25 cellular contexts compared by ENCODE assay signal in the genomic region with DNA sequence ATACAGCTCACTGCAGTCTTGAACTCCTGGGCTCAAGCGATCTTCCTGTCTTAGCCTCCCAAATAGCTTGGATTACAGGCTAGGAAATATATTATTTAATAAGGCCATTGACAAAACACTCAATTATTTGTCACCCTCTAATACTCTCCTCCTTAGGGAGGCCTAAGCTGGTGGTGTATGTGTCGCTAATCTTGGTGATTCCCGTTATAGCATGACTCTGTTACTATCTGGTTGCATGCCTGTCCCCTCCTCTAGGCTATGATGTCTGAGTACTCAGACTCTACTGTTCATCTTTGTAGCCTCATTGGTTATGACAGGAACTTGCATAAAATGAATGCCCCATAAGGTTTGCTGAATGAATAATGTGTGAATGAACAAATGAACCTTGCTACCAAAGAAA.
"Had no signal": no experiment of that assay in that cellular context is flagged by ENCODE, and none has a peak within 500 bp of the region (broad histone marks: within the 10 kb centered on the region; RNA-seq: fewer than 3 reads in every experiment).

No MANE protein-coding gene starts in this region.

- H3K27ac Mint-ChIP-seq: activated CD4-positive, alpha-beta memory T cell treated with anti-CD3 and anti-CD28 coated beads, Interleukin-2, amount 10 ng/mL, durations not matched to agents 7 days and 5 days; activated CD4-positive, alpha-beta T cell treated with anti-CD3 and anti-CD28 coated beads, Interleukin-2, amount 10 ng/mL, durations not matched to agents 7 days and 5 days; activated naive CD8-positive, alpha-beta T cell; activated T-helper 17 cell treated with anti-CD3 and anti-CD28 coated beads, Interleukin-2, amount 50 U/mL, for 72 hours; effector memory CD8-positive, alpha-beta T cell; WTC11 had no signal

- ATAC-seq: activated T-cell treated with anti-CD3 and anti-CD28 coated beads, Interleukin-2, amount 50 U/mL, for 4 hours; activated T-helper 17 cell treated with anti-CD3 and anti-CD28 coated beads, Interleukin-2, amount 50 U/mL, for 72 hours; effector memory CD8-positive, alpha-beta T cell; gastroesophageal sphincter; WTC11 had no signal

- DNase-seq: activated CD4-positive, alpha-beta memory T cell treated with anti-CD3 and anti-CD28 coated beads, Interleukin-2, amount 10 ng/mL, durations not matched to agents 7 days and 5 days; activated CD4-positive, alpha-beta T cell treated with anti-CD3 and anti-CD28 coated beads for 1 hour; activated CD4-positive, alpha-beta T cell treated with anti-CD3 and anti-CD28 coated beads for 4 hours; activated CD4-positive, alpha-beta T cell treated with anti-CD3 and anti-CD28 coated beads, Interleukin-2, amount 10 ng/mL, durations not matched to agents 7 days and 5 days; activated CD4-positive, alpha-beta T cell treated with anti-CD3 and anti-CD28 coated beads, Interleukin-2, amount 50 U/mL, for 4 hours; activated CD8-positive, alpha-beta memory T cell treated with anti-CD3 and anti-CD28 coated beads for 24 hours; activated effector memory CD4-positive, alpha-beta T cell treated with Interleukin-2 at 50 U/mL for 16 hours; activated gamma-delta T cell treated with Interleukin-2 at 50 U/mL for 16 hours; activated naive CD4-positive, alpha-beta T cell treated with anti-CD3 and anti-CD28 coated beads, Interleukin-2, amount 50 U/mL, for 16 hours; activated naive CD4-positive, alpha-beta T cell treated with Interleukin-2 at 50 U/mL for 16 hours; activated T-cell treated with anti-CD3 and anti-CD28 coated beads, Interleukin-2, amount 50 U/mL, for 4 hours; amniotic stem cell; anterior cingulate cortex; cortex of kidney; dermis blood vessel endothelial cell; effector CD4-positive, alpha-beta T cell; effector memory CD8-positive, alpha-beta T cell; esophagus squamous epithelium; foreskin melanocyte; T-helper 2 cell had no signal

- H3K4me1 ChIP-seq: esophagus squamous epithelium had no signal

- H3K27me3 Mint-ChIP-seq: activated CD4-positive, alpha-beta memory T cell treated with anti-CD3 and anti-CD28 coated beads, Interleukin-2, amount 10 ng/mL, durations not matched to agents 7 days and 5 days; activated CD4-positive, alpha-beta T cell treated with anti-CD3 and anti-CD28 coated beads, Interleukin-2, amount 10 ng/mL, durations not matched to agents 7 days and 5 days; activated naive CD8-positive, alpha-beta T cell; activated T-helper 17 cell treated with anti-CD3 and anti-CD28 coated beads, Interleukin-2, amount 50 U/mL, for 72 hours; effector memory CD8-positive, alpha-beta T cell had no signal

- H3K27me3 ChIP-seq: esophagus squamous epithelium, gastroesophageal sphincter had no signal

- H3K4me3 ChIP-seq: esophagus squamous epithelium, gastroesophageal sphincter had no signal

- H3K4me3 Mint-ChIP-seq: activated CD4-positive, alpha-beta memory T cell treated with anti-CD3 and anti-CD28 coated beads, Interleukin-2, amount 10 ng/mL, durations not matched to agents 7 days and 5 days; activated CD4-positive, alpha-beta T cell treated with anti-CD3 and anti-CD28 coated beads, Interleukin-2, amount 10 ng/mL, durations not matched to agents 7 days and 5 days; activated naive CD8-positive, alpha-beta T cell; activated T-cell treated with anti-CD3 and anti-CD28 coated beads, Interleukin-2, amount 50 U/mL, for 4 hours; activated T-helper 17 cell treated with anti-CD3 and anti-CD28 coated beads, Interleukin-2, amount 50 U/mL, for 72 hours; effector memory CD8-positive, alpha-beta T cell; WTC11 had no signal

- H3K4me1 Mint-ChIP-seq: activated CD4-positive, alpha-beta memory T cell treated with anti-CD3 and anti-CD28 coated beads, Interleukin-2, amount 10 ng/mL, durations not matched to agents 7 days and 5 days; activated T-helper 17 cell treated with anti-CD3 and anti-CD28 coated beads, Interleukin-2, amount 50 U/mL, for 72 hours had no signal

- H3K27ac ChIP-seq: epithelial cell of prostate, esophagus squamous epithelium, gastroesophageal sphincter had no signal
